ENCODE assay signal across 24 cellular contexts in the genomic region with DNA sequence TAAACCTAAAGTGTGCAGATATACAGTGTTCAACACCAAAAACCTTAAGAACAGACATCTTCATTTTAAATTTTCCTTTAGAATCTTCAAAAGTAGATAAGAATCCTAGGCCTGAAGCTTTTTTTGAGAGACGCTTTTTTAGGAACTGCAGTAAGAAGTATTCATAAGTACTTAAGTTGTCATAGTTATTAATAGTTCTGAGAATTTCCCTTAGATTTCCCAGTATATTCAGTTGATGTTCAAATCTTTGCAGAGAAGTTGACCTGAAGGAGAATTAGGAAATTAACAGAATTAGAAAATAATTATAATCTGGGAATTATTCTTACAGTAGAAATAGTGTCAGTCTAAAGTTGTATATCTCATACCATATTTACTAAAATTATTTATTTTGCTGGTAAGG.
DNase-seq lines count a peak whose midpoint lies in the region; ATAC-seq, FAIRE-seq and TF ChIP-seq lines count a peak whose summit lies in the region.
"Had no signal": no experiment of that assay in that cellular context is flagged by ENCODE, and none has a peak within 500 bp of the region (broad histone marks: within the 10 kb centered on the region; RNA-seq: fewer than 3 reads in every experiment).

No MANE protein-coding gene starts in this region.

- H3K9ac ChIP-seq in K562 (ENCODE audit: insufficient read depth in 1 of 2, low read depth in 2 of 2, low read length in 2 of 2): peak overlapping the region in 1 of 2 experiments; percentile 90; a peak in 3 of 4 replicates
- H3K9ac ChIP-seq: BLaER1 treated with 17β-estradiol and CSF1 and Interleukin-3, amounts not matched to agents 10 nM and 100 nM had no signal

- H3K4me1 Mint-ChIP-seq in CD8-positive, alpha-beta memory T cell: no peaks in the 10 kb centered on the region
- H3K4me1 Mint-ChIP-seq in stimulated activated naive CD8-positive, alpha-beta T cell treated with anti-CD3 and anti-CD28 coated beads, Interleukin-15, amount 100 ng/mL, for 72 hours: no peaks in the 10 kb centered on the region
- H3K4me1 Mint-ChIP-seq: B cell had no signal

- H3K27ac ChIP-seq in 22Rv1 (peak overlapping the region; percentile 19; the same call in 1 of the 2 replicates), K562 (ENCODE audit: extremely low read depth, low read depth, low read length) (peak overlapping the region; percentile 87)
- peak overlapping the region; percentile 40 for H3K27ac ChIP-seq in CD8-positive, alpha-beta memory T cell (ENCODE audit: low read depth, low read length)
- H3K27ac ChIP-seq: A549; BLaER1 treated with 17β-estradiol and CSF1 and Interleukin-3, amounts not matched to agents 10 nM and 100 nM; C4-2B had no signal

- no TSS peak for BruUV-seq in K562 (replicated peaks; lab: Mats Ljungman, UMichigan)

- H3K27me3 Mint-ChIP-seq in CD8-positive, alpha-beta memory T cell: no peaks in the 10 kb centered on the region
- H3K27me3 Mint-ChIP-seq in stimulated activated naive CD8-positive, alpha-beta T cell treated with anti-CD3 and anti-CD28 coated beads, Interleukin-15, amount 100 ng/mL, for 72 hours: no peaks in the 10 kb centered on the region
- H3K27me3 Mint-ChIP-seq: B cell; CD4-positive, alpha-beta T cell had no signal

- intact Hi-C loops in K562 (cut with micrococcal nuclease): no loop called here

- H3K36me3 ChIP-seq in CD8-positive, alpha-beta memory T cell (ENCODE audit: insufficient read depth, low read length): no peaks in the 10 kb centered on the region
- H3K36me3 ChIP-seq in K562 (ENCODE audit: control insufficient read depth, insufficient read depth, low read length): peaks cover 10% of the 10 kb centered on the region
- H3K36me3 ChIP-seq: BLaER1 treated with 17β-estradiol and CSF1 and Interleukin-3, amounts not matched to agents 10 nM and 100 nM had no signal

- H3K79me2 ChIP-seq in K562 (ENCODE audit: control insufficient read depth, insufficient read depth, low read length): peaks cover 100% of the 10 kb centered on the region

- no peak overlapping the region for H3K27ac Mint-ChIP-seq in CD8-positive, alpha-beta memory T cell
- H3K27ac Mint-ChIP-seq in stimulated activated naive CD8-positive, alpha-beta T cell treated with anti-CD3 and anti-CD28 coated beads, Interleukin-15, amount 100 ng/mL, for 72 hours: no peak overlapping the region
- H3K27ac Mint-ChIP-seq: B cell; CD4-positive, alpha-beta T cell; CD8-positive, alpha-beta T cell had no signal

- peaks cover 2 to 13% (median 3%) of the 10 kb centered on the region in 5 donors for H3K9me3 Mint-ChIP-seq in CD8-positive, alpha-beta memory T cell
- no peaks in the 10 kb centered on the region for H3K9me3 Mint-ChIP-seq in stimulated activated naive CD8-positive, alpha-beta T cell treated with anti-CD3 and anti-CD28 coated beads, Interleukin-15, amount 100 ng/mL, for 72 hours
- H3K9me3 Mint-ChIP-seq: CD4-positive, alpha-beta T cell; CD8-positive, alpha-beta T cell had no signal

- no peak for TF ChIP-seq RAD21 in K562 (CRISPR knock-in tag; conservative IDR thresholded peaks at IDR 0.05 in 1 of 2, IDR thresholded peaks at IDR 0.05 in 1 of 2)

- no peak overlapping the region for H3K4me3 ChIP-seq in CD8-positive, alpha-beta memory T cell (ENCODE audit: low read length)
- H3K4me3 ChIP-seq in K562: peak overlapping the region; percentile 46
- H3K4me3 ChIP-seq: A549; BLaER1 treated with 17β-estradiol and CSF1 and Interleukin-3, amounts not matched to agents 10 nM and 100 nM; GM12878 had no signal

- in situ Hi-C loops in K562 (cut with MboI): no loop called here

- H3K4me2 ChIP-seq in K562 (ENCODE audit: insufficient read depth, low read length): peak overlapping the region; percentile 94
- H3K4me2 ChIP-seq: A549; BLaER1 treated with 17β-estradiol and CSF1 and Interleukin-3, amounts not matched to agents 10 nM and 100 nM had no signal

- CTCF ChIA-PET in CD8-positive, alpha-beta memory T cell (lab: Charles Lee): no interaction called here
- CTCF ChIA-PET in K562 (lab: Yijun Ruan, JAX; ENCODE audit: low intra/inter-chr PET ratio): no interaction called here

- H3K9me1 ChIP-seq in K562 (ENCODE audit: control insufficient read depth, insufficient read depth, low read length): no peaks in the 10 kb centered on the region

- TF ChIP-seq POLR2A in K562 (conservative IDR thresholded peaks at IDR 0.05): no peak

- H3K27me3 ChIP-seq in CD8-positive, alpha-beta memory T cell (ENCODE audit: insufficient read depth, low read length, poor library complexity, severe bottlenecking): no peaks in the 10 kb centered on the region
- no peaks in the 10 kb centered on the region for H3K27me3 ChIP-seq in K562 (ENCODE audit: control insufficient read depth in 2 of 2, insufficient read depth in 2 of 2, low read length in 2 of 2)
- H3K27me3 ChIP-seq: BLaER1 treated with 17β-estradiol and CSF1 and Interleukin-3, amounts not matched to agents 10 nM and 100 nM had no signal

- TF ChIP-seq EP300 in K562 (IDR thresholded peaks at IDR 0.05; ENCODE audit: low read length): no peak

- WGBS in K562 (ENCODE audit: insufficient coverage, low coverage, missing lambda C conversion rate): 0% methylated on average over 1 of the region's 1 CpG

- no peak for DNase-seq in CD8-positive, alpha-beta memory T cell
- DNase-seq in K562 (ENCODE audit: extremely low read depth in 1 of 4, low spot score in 3 of 4): peak in 1 of 4 experiments; percentile 18
- no peak for DNase-seq in stimulated activated naive CD8-positive, alpha-beta T cell treated with anti-CD3 and anti-CD28 coated beads, Interleukin-15, amount 100 ng/mL, for 72 hours
- no peak for DNase-seq in NCI-H1105 (lab: John Stamatoyannopoulos, UW)
- DNase-seq: AML-193; CD4-positive, alpha-beta T cell; CD8-positive, alpha-beta T cell; COR-L47; DMS 273 treated with DMSO at 0.1 percent for 48 hours; DMS153; DMS53; DMS79; DND-41; EL; GDM1 had no signal

- H3K9me3 ChIP-seq in CD8-positive, alpha-beta memory T cell (ENCODE audit: low read length): no peaks in the 10 kb centered on the region
- H3K9me3 ChIP-seq in K562 (replicated peaks; ENCODE audit: control insufficient read depth, insufficient read depth, low read depth, low read length): 0 out of 2 replicates have a peak, but pooled peaks cover 6% of the 10 kb centered on the region
- H3K9me3 ChIP-seq: A549; BLaER1 treated with 17β-estradiol and CSF1 and Interleukin-3, amounts not matched to agents 10 nM and 100 nM had no signal

- no peaks in the 10 kb centered on the region for H4K20me1 ChIP-seq in K562 (replicated peaks; ENCODE audit: control insufficient read depth, insufficient read depth, low read length)
- H4K20me1 ChIP-seq: BLaER1 treated with 17β-estradiol and CSF1 and Interleukin-3, amounts not matched to agents 10 nM and 100 nM had no signal

- no peak for ATAC-seq in K562
- no peak for ATAC-seq in stimulated activated naive CD8-positive, alpha-beta T cell treated with anti-CD3 and anti-CD28 coated beads, Interleukin-15, amount 100 ng/mL, for 72 hours
- no peak for ATAC-seq in HG03280 (IDR thresholded peaks at IDR 0.05; ENCODE audit: unreplicated experiment)
- ATAC-seq: A549; CD8-positive, alpha-beta T cell; GM12878 had no signal

- no peak overlapping the region for H3K4me3 Mint-ChIP-seq in CD8-positive, alpha-beta memory T cell
- no peak overlapping the region for H3K4me3 Mint-ChIP-seq in stimulated activated naive CD8-positive, alpha-beta T cell treated with anti-CD3 and anti-CD28 coated beads, Interleukin-15, amount 100 ng/mL, for 72 hours
- H3K4me3 Mint-ChIP-seq: B cell; CD4-positive, alpha-beta T cell; CD8-positive, alpha-beta T cell had no signal

- TF ChIP-seq CTCF in 22Rv1 (IDR thresholded peaks at IDR 0.05): no peak
- no peak for TF ChIP-seq CTCF in K562 (IDR thresholded peaks at IDR 0.05 in 2 of 3, conservative IDR thresholded peaks at IDR 0.05 in 1 of 3; ENCODE audit: insufficient read depth in 2 of 3, low read depth in 1 of 3, low read length in 3 of 3)

- POLR2A ChIA-PET in CD8-positive, alpha-beta memory T cell (lab: Charles Lee): no interaction called here
- POLR2A ChIA-PET in K562 (lab: Yijun Ruan, JAX): no interaction called here

- no peak overlapping the region; the same call in 1 of the 2 replicates for H2AFZ ChIP-seq in K562 (ENCODE audit: low read depth, low read length)

- no peaks in the 10 kb centered on the region for H3K36me3 Mint-ChIP-seq in CD8-positive, alpha-beta memory T cell
- H3K36me3 Mint-ChIP-seq: CD8-positive, alpha-beta T cell had no signal

- H3K4me1 ChIP-seq in CD8-positive, alpha-beta memory T cell (ENCODE audit: insufficient read depth, low read length): no peaks in the 10 kb centered on the region
- H3K4me1 ChIP-seq in K562 (replicated peaks in 1 of 2; ENCODE audit: control insufficient read depth in 2 of 2, insufficient read depth in 2 of 2, low read length in 2 of 2): no peaks in the 10 kb centered on the region; a peak in 1 of 5 replicates
- H3K4me1 ChIP-seq: A549; BLaER1 treated with 17β-estradiol and CSF1 and Interleukin-3, amounts not matched to agents 10 nM and 100 nM had no signal

- no peak for FAIRE-seq in K562 (lab: Jason Lieb, UNC)
- FAIRE-seq: A549, GM12878, GM12892, GM18507 had no signal

TF ChIP-seq in K562, 482 proteins besides CTCF, POLR2A, EP300 and RAD21 (continues in another document):
- TF ChIP-seq, protein P1, sequence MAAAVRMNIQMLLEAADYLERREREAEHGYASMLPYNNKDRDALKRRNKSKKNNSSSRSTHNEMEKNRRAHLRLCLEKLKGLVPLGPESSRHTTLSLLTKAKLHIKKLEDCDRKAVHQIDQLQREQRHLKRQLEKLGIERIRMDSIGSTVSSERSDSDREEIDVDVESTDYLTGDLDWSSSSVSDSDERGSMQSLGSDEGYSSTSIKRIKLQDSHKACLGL (CRISPR knock-in tag; IDR thresholded peaks at IDR 0.05; ENCODE audit: borderline replicate concordance, poor library complexity, severe bottlenecking): no peak
- TF ChIP-seq SP2 (IDR thresholded peaks at IDR 0.05; ENCODE audit: extremely low read depth, low read depth, low read length, poor library complexity, severe bottlenecking): no peak
- no peak for TF ChIP-seq CREB1 (IDR thresholded peaks at IDR 0.05)
- TF ChIP-seq CREB1 (CRISPR knock-in tag; IDR thresholded peaks at IDR 0.05): no peak
- TF ChIP-seq ZNF696 (CRISPR knock-in tag; conservative IDR thresholded peaks at IDR 0.05): no peak
- no peak for TF ChIP-seq GABPA (tag; conservative IDR thresholded peaks at IDR 0.05; ENCODE audit: low read depth)
- TF ChIP-seq MEIS2 (IDR thresholded peaks at IDR 0.05; ENCODE audit: partially characterized antibody): peak; percentile 87
- peak; percentile 1 for TF ChIP-seq DACH1 (IDR thresholded peaks at IDR 0.05; ENCODE audit: partially characterized antibody)
- no peak for TF ChIP-seq CEBPB (tag; IDR thresholded peaks at IDR 0.05)
- no peak for TF ChIP-seq ZNF217 (CRISPR knock-in tag; IDR thresholded peaks at IDR 0.05)
- no peak for TF ChIP-seq KLF10 (CRISPR knock-in tag; IDR thresholded peaks at IDR 0.05)
- TF ChIP-seq ZNF830 (CRISPR knock-in tag; IDR thresholded peaks at IDR 0.05): no peak
- peak; percentile 23; the same call in 1 of the 2 replicates for TF ChIP-seq ARID1B (IDR thresholded peaks at IDR 0.05)

Comparison
In these comparisons a context has a peak if more than half of its experiments do, and no peak if none do; other contexts are left out.
1. H3K27ac ChIP-seq: peak in every context shown above with its lines; median percentile 87 in K562; 40 in CD8-positive, alpha-beta memory T cell; 19 in 22Rv1.